In genomic region chr1:168227620-168228019, GRCh38 we compare ENCODE assay signal across 8 cellular contexts. TPM values are rescaled to one million over a fixed set of nuclear protein-coding genes. Genes with fewer than 3 reads are reported as not detected.
DNase-seq lines count a peak whose midpoint lies in the region; ATAC-seq and TF ChIP-seq lines count a peak whose summit lies in the region.

No MANE protein-coding gene starts in this region.

- peaks cover 0 to 4% (median 0%) of the 10 kb centered on the region in 3 donors for H3K9me3 ChIP-seq in gastroesophageal sphincter

- no TSS peak for BruUV-seq in MCF 10A (replicated peaks; lab: Mats Ljungman, UMichigan)

- POLR2A ChIA-PET in MCF 10A (lab: Yijun Ruan, JAX) = interaction anchor here (0.6 to 6.7 kb wide), 27 partner anchors 8 to 1308 kb away, joined by 3 to 93 read pairs (median 6); partner anchors contain the start of genes BLZF1, NME7 and TIPRL

- peaks cover 0 to 23% of the 10 kb centered on the region in 2 donors for H3K36me3 ChIP-seq in gastroesophageal sphincter

- CTCF ChIA-PET in MCF 10A (lab: Yijun Ruan, JAX) = interaction anchor here (0.6 to 3.4 kb wide), 12 partner anchors 8 to 136 kb away, joined by 3 to 27 read pairs (median 4); partner anchors contain the start of gene TIPRL

- H3K27me3 Mint-ChIP-seq in MCF 10A (ENCODE audit: insufficient read depth, unreplicated experiment) (no peaks in the 10 kb centered on the region), osteocyte (ENCODE audit: unreplicated experiment) (no peaks in the 10 kb centered on the region)

- H3K4me1 ChIP-seq in gastroesophageal sphincter = peaks cover 0 to 60% (median 24%) of the 10 kb centered on the region in 3 donors

- no peak for TF ChIP-seq EP300 in gastroesophageal sphincter (IDR thresholded peaks at IDR 0.05)

- TF ChIP-seq CTCF in GM10266 (IDR thresholded peaks at IDR 0.05; ENCODE audit: control insufficient read depth, insufficient read depth, low read depth, missing control alignments) (no peak), MCF 10A (IDR thresholded peaks at IDR 0.05; ENCODE audit: unreplicated experiment) (no peak), osteocyte (IDR thresholded peaks at IDR 0.05) (no peak), gastroesophageal sphincter (IDR thresholded peaks at IDR 0.05) (no peak)

- TF ChIP-seq POLR2A in gastroesophageal sphincter (IDR thresholded peaks at IDR 0.05) = no peak

- ATAC-seq in HG03432 (IDR thresholded peaks at IDR 0.05; ENCODE audit: unreplicated experiment) (peak; percentile 21), gastroesophageal sphincter (no peak)

- H3K27ac ChIP-seq in gastroesophageal sphincter = peak overlapping the region in 2 of 4 donors; percentile 89 to 90

- H3K4me1 Mint-ChIP-seq in MCF 10A (ENCODE audit: insufficient read depth, unreplicated experiment) (peaks cover 53% of the 10 kb centered on the region), osteocyte (ENCODE audit: unreplicated experiment) (peaks cover 51% of the 10 kb centered on the region)

- no peaks in the 10 kb centered on the region for H3K27me3 ChIP-seq in gastroesophageal sphincter

- 18 to 37% methylated on average over 7 of the region's 7 CpGs for WGBS in gastroesophageal sphincter (ENCODE audit: low coverage in 1 of 2), 2 donors

- peaks cover 8% of the 10 kb centered on the region for H3K9me3 Mint-ChIP-seq in MCF 10A (ENCODE audit: unreplicated experiment)
- peaks cover 4% of the 10 kb centered on the region for H3K9me3 Mint-ChIP-seq in osteocyte (ENCODE audit: unreplicated experiment)

- peak overlapping the region in 1 of 2 donors; percentile 92 for H3K4me3 ChIP-seq in gastroesophageal sphincter

- peak overlapping the region; percentile 93 for H3K27ac Mint-ChIP-seq in MCF 10A (ENCODE audit: low read depth, unreplicated experiment)
- H3K27ac Mint-ChIP-seq in osteocyte (ENCODE audit: unreplicated experiment) = peak overlapping the region; percentile 90

- H3K36me3 Mint-ChIP-seq in MCF 10A (ENCODE audit: insufficient read depth, unreplicated experiment) (peaks cover 24% of the 10 kb centered on the region), osteocyte (ENCODE audit: unreplicated experiment) (peaks cover 22% of the 10 kb centered on the region)

- peak overlapping the region; percentile 88 for H3K4me3 Mint-ChIP-seq in MCF 10A (ENCODE audit: unreplicated experiment)
- peak overlapping the region; percentile 97 for H3K4me3 Mint-ChIP-seq in osteocyte (ENCODE audit: unreplicated experiment)

- intact Hi-C loops in MCF 10A (cut with micrococcal nuclease) = loop anchor here (2.0 to 5.0 kb wide), 2 partner anchors 115 to 135 kb away; no protein-coding TSS in a partner anchor

- DNase-seq in GM10266 (ENCODE audit: extremely low spot score) (peak; percentile 32), MCF 10A (ENCODE audit: unreplicated experiment) (peak; percentile 46), osteocyte (ENCODE audit: extremely low spot score, unreplicated experiment) (no peak), iPS-NIHi11 (ENCODE audit: low spot score) (no peak), DMS79 (lab: John Stamatoyannopoulos, UW) (no peak), occipital lobe (lab: John Stamatoyannopoulos, UW) (no peak)

RNA-seq across cellular contexts. Expression of gene SFT2D2, which starts 1.8 kb away (rescaled TPM):
- total RNA-seq in MCF 10A (2022) (56.5 and 67.5 TPM in 2 replicates), osteocyte (93.0 and 99.6 TPM in 2 replicates), gastroesophageal sphincter (10 to 100 TPM; 35.0 to 37.1 (median 36.6) TPM), occipital lobe (34.2 TPM)

RNA-seq across cellular contexts. Expression of gene TIPRL, which starts 48.9 kb away (rescaled TPM):
- total RNA-seq in MCF 10A (2022) (90.9 and 111 TPM in 2 replicates), osteocyte (41.6 and 41.8 TPM in 2 replicates), gastroesophageal sphincter (10 to 100 TPM; 16.7 to 34.9 (median 23.5) TPM), occipital lobe (101 TPM)

RNA-seq across cellular contexts. Expression of gene TBX19, which starts 53.1 kb away (rescaled TPM):
- total RNA-seq in MCF 10A (2022) = 1.6 and 2.4 TPM in 2 replicates
- total RNA-seq in osteocyte = 2.5 and 3.5 TPM in 2 replicates
- 1 to 10 TPM in 3 of 4 donors, under 1 TPM in 1; 0.45 to 2.8 (median 1.4) TPM for total RNA-seq in gastroesophageal sphincter
- total RNA-seq in occipital lobe = 0.31 TPM

Comparison
In these comparisons a context has a peak if more than half of its experiments do, and no peak if none do; other contexts are left out.
1. DNase-seq: peak in GM10266 (single experiment) and MCF 10A (single experiment); none in osteocyte (single experiment), iPS-NIHi11 (single experiment), DMS79 (single experiment) and occipital lobe (single experiment).